ENCODE assay signal across 8 cellular contexts in genomic region chr6:119351005-119351394, GRCh38. TPM values are rescaled to one million over a fixed set of nuclear protein-coding genes. Genes with fewer than 3 reads are reported as not detected.
DNase-seq lines count a peak whose midpoint lies in the region; FAIRE-seq and TF ChIP-seq lines count a peak whose summit lies in the region.

No MANE protein-coding gene starts in this region.

- WGBS in tibial nerve, 2 donors: 34 to 37% methylated on average over 2 of the region's 2 CpGs

- peak; percentile 100 for FAIRE-seq in islet of Langerhans (lab: Jason Lieb, UNC)

- H3K4me1 Mint-ChIP-seq in activated T-helper 1 cell treated with anti-CD3 and anti-CD28 coated beads, Interleukin-12 subunit alpha, Interleukin-12 subunit beta, Interleukin-2, Interleukin-4 antibody, amounts not matched to agents 30 ng/mL and 10 ng/mL and 1 ng/mL, durations not matched to agents 14 hours and 24 hours and 36 hours (ENCODE audit: low read depth): peaks cover 54% of the 10 kb centered on the region

- no peaks in the 10 kb centered on the region for H3K9me3 ChIP-seq in tibial nerve

- DNase-seq in DMS153 treated with DMSO at 0.1 percent for 48 hours (lab: John Stamatoyannopoulos, UW; ENCODE audit: unreplicated experiment) (peak; percentile 73), Kasumi-1 (lab: John Stamatoyannopoulos, UW) (peak; percentile 43 to 48), tibial nerve (ENCODE audit: low spot score in 2 of 2) (no peak), HEK293T (ENCODE audit: extremely low spot score) (no peak), nucleus accumbens (lab: John Stamatoyannopoulos, UW) (no peak)
- no peak for DNase-seq in activated T-helper 1 cell treated with anti-CD3 and anti-CD28 coated beads, Interleukin-12 subunit alpha, Interleukin-12 subunit beta, Interleukin-2, Interleukin-4 antibody, amounts not matched to agents 30 ng/mL and 10 ng/mL and 1 ng/mL, durations not matched to agents 14 hours and 24 hours and 36 hours (ENCODE audit: low spot score)
- DNase-seq in stimulated activated CD4-positive, alpha-beta T cell treated with anti-CD3 and anti-CD28 coated beads, Interleukin-12 subunit alpha, Interleukin-12 subunit beta, amount 100 ng/mL, for 4 hours: no peak

- no peaks in the 10 kb centered on the region for H3K9me3 Mint-ChIP-seq in activated T-helper 1 cell treated with anti-CD3 and anti-CD28 coated beads, Interleukin-12 subunit alpha, Interleukin-12 subunit beta, Interleukin-2, Interleukin-4 antibody, amounts not matched to agents 30 ng/mL and 10 ng/mL and 1 ng/mL, durations not matched to agents 14 hours and 24 hours and 36 hours

- TF ChIP-seq EP300 in tibial nerve (IDR thresholded peaks at IDR 0.05): no peak

- H3K4me3 Mint-ChIP-seq in activated T-helper 1 cell treated with anti-CD3 and anti-CD28 coated beads, Interleukin-12 subunit alpha, Interleukin-12 subunit beta, Interleukin-2, Interleukin-4 antibody, amounts not matched to agents 30 ng/mL and 10 ng/mL and 1 ng/mL, durations not matched to agents 14 hours and 24 hours and 36 hours: peak overlapping the region; percentile 79

- peak in 4 of 5 experiments; percentile 7 to 33 (median 26) for TF ChIP-seq CTCF in tibial nerve (IDR thresholded peaks at IDR 0.05)

- no peaks in the 10 kb centered on the region for H3K27me3 Mint-ChIP-seq in activated T-helper 1 cell treated with anti-CD3 and anti-CD28 coated beads, Interleukin-12 subunit alpha, Interleukin-12 subunit beta, Interleukin-2, Interleukin-4 antibody, amounts not matched to agents 30 ng/mL and 10 ng/mL and 1 ng/mL, durations not matched to agents 14 hours and 24 hours and 36 hours (ENCODE audit: insufficient read depth)

- H3K36me3 ChIP-seq in tibial nerve: no peaks in the 10 kb centered on the region

- peak overlapping the region; percentile 74 for H3K27ac Mint-ChIP-seq in activated T-helper 1 cell treated with anti-CD3 and anti-CD28 coated beads, Interleukin-12 subunit alpha, Interleukin-12 subunit beta, Interleukin-2, Interleukin-4 antibody, amounts not matched to agents 30 ng/mL and 10 ng/mL and 1 ng/mL, durations not matched to agents 14 hours and 24 hours and 36 hours

- TF ChIP-seq POLR2A in tibial nerve (IDR thresholded peaks at IDR 0.05): no peak

- H3K4me3 ChIP-seq in tibial nerve: peak overlapping the region; percentile 74 to 99 (median 87)

- no peaks in the 10 kb centered on the region for H3K27me3 ChIP-seq in tibial nerve

- peak overlapping the region in 3 of 4 donors; percentile 95 to 98 (median 97) for H3K27ac ChIP-seq in tibial nerve

- CTCF ChIA-PET in HEK293T (lab: Yijun Ruan, JAX): interaction anchor here (0.7 to 1.6 kb wide), 4 partner anchors 47 to 221 kb away, joined by 3 to 5 read pairs (median 4); no protein-coding TSS in a partner anchor

- POLR2A ChIA-PET in HEK293T (lab: Yijun Ruan, JAX): interaction anchor here (0.7 kb wide), 1 partner anchor 17 kb away, joined by 5 read pairs; no protein-coding TSS in a partner anchor

- intact Hi-C loops in activated T-helper 1 cell treated with anti-CD3 and anti-CD28 coated beads, Interleukin-12 subunit alpha, Interleukin-12 subunit beta, Interleukin-2, Interleukin-4 antibody, amounts not matched to agents 30 ng/mL and 10 ng/mL and 1 ng/mL, durations not matched to agents 14 hours and 24 hours and 36 hours (cut with micrococcal nuclease): loop anchor here (2.0 to 5.0 kb wide), 7 partner anchors 90 to 1984 kb away; partner anchors contain the start of genes MCM9 and TBC1D32

- peaks cover 0 to 54% (median 2%) of the 10 kb centered on the region in 4 donors for H3K4me1 ChIP-seq in tibial nerve

- peaks cover 20% of the 10 kb centered on the region for H3K36me3 Mint-ChIP-seq in activated T-helper 1 cell treated with anti-CD3 and anti-CD28 coated beads, Interleukin-12 subunit alpha, Interleukin-12 subunit beta, Interleukin-2, Interleukin-4 antibody, amounts not matched to agents 30 ng/mL and 10 ng/mL and 1 ng/mL, durations not matched to agents 14 hours and 24 hours and 36 hours (ENCODE audit: low read depth)

TF ChIP-seq in HEK293T, 16 proteins besides CTCF, POLR2A, EP300 and RAD21:
- no peak for TF ChIP-seq HDGF (IDR thresholded peaks at IDR 0.05; ENCODE audit: borderline replicate concordance)
- no peak for TF ChIP-seq CTBP1 (IDR thresholded peaks at IDR 0.05; ENCODE audit: borderline replicate concordance)
- no peak for TF ChIP-seq NFRKB (IDR thresholded peaks at IDR 0.05)
- no peak for TF ChIP-seq FOXA1 (IDR thresholded peaks at IDR 0.05)
- no peak for TF ChIP-seq FOXK2 (IDR thresholded peaks at IDR 0.05)
- TF ChIP-seq BHLHE40 (IDR thresholded peaks at IDR 0.05; ENCODE audit: borderline replicate concordance): no peak
- TF ChIP-seq PKNOX1 (IDR thresholded peaks at IDR 0.05): no peak

RNA-seq across cellular contexts. Expression of gene MAN1A1, which starts 1.4 kb away (rescaled TPM):
- total RNA-seq in activated T-helper 1 cell treated with anti-CD3 and anti-CD28 coated beads, Interleukin-12 subunit alpha, Interleukin-12 subunit beta, Interleukin-2, Interleukin-4 antibody, amounts not matched to agents 30 ng/mL and 10 ng/mL and 1 ng/mL, durations not matched to agents 14 hours and 24 hours and 36 hours: 50.1 and 52.4 TPM in 2 replicates
- total RNA-seq in tibial nerve: 100 to 1,000 TPM; 118 to 287 (median 154) TPM

Comparison
In these comparisons a context has a peak if more than half of its experiments do, and no peak if none do; other contexts are left out.
1. DNase-seq: peak in DMS153 treated with DMSO at 0.1 percent for 48 hours (single experiment) and Kasumi-1 (2 of 2); none in activated T-helper 1 cell treated with anti-CD3 and anti-CD28 coated beads, Interleukin-12 subunit alpha, Interleukin-12 subunit beta, Interleukin-2, Interleukin-4 antibody, amounts not matched to agents 30 ng/mL and 10 ng/mL and 1 ng/mL, durations not matched to agents 14 hours and 24 hours and 36 hours (single experiment), tibial nerve (0 of 2), HEK293T (single experiment), nucleus accumbens (0 of 56) and stimulated activated CD4-positive, alpha-beta T cell treated with anti-CD3 and anti-CD28 coated beads, Interleukin-12 subunit alpha, Interleukin-12 subunit beta, amount 100 ng/mL, for 4 hours (single experiment).